1 cellular context compared by ENCODE assay signal in the genomic region with DNA sequence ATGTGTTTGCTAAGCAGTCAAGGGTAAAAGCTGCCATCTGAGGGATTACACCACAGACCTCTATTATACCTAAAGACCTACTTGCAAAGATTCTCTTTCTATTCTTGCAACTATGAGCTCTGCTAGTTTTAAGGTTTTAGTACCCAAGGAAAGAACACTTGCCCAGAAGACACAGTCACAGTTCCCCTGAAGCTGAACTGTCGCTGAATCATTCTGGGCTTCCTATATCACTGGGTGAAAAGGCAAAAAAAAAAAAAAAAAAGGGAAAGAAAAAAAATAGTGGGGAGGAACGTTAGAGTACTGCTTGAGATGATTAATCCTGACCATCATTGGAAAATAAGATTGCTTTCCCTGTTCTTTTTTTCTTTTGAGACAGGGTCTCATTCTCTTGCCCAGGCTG.
TF ChIP-seq lines count a peak whose summit lies in the region.

No MANE protein-coding gene starts in this region.

TF ChIP-seq in K562, 482 proteins besides CTCF, POLR2A, EP300 and RAD21:
- peak; percentile 87 for TF ChIP-seq ZNF384 (IDR thresholded peaks at IDR 0.05; ENCODE audit: low read depth, low read length)
- 0 out of 2 replicates have a peak, but pooled peaks have one; percentile 37 for TF ChIP-seq BACH1 (tag; IDR thresholded peaks at IDR 0.05)
- TF ChIP-seq ZNF133 (CRISPR knock-in tag; IDR thresholded peaks at IDR 0.05), result no peak
- 0 out of 2 replicates have a peak, but pooled peaks have one; percentile 13 for TF ChIP-seq MAFG (tag; conservative IDR thresholded peaks at IDR 0.05)
- TF ChIP-seq NFE2 (IDR thresholded peaks at IDR 0.05; ENCODE audit: low read depth), result 0 out of 2 replicates have a peak, but pooled peaks have one; percentile 17
